Comparison of ENCODE assay signal across 13 cellular contexts in genomic region chr9:128459011-128459410, GRCh38.
"Had no signal": no experiment of that assay in that cellular context is flagged by ENCODE, and none has a peak within 500 bp of the region (broad histone marks: within the 10 kb centered on the region; RNA-seq: fewer than 3 reads in every experiment).

No MANE protein-coding gene starts in this region.

- DNase-seq: activated CD4-positive, alpha-beta T cell treated with anti-CD3 and anti-CD28 coated beads, Interleukin-2, amount 10 ng/mL, durations not matched to agents 7 days and 5 days; activated CD4-positive, CD25-positive, alpha-beta regulatory T cell; activated effector memory CD4-positive, alpha-beta T cell treated with Interleukin-2 at 50 U/mL for 16 hours; central memory CD4-positive, alpha-beta T cell; effector memory CD8-positive, alpha-beta T cell; hypothalamus; kidney glomerular epithelial cell; naive thymus-derived CD4-positive, alpha-beta T cell; psoas muscle; sigmoid colon; stimulated activated naive CD8-positive, alpha-beta T cell treated with anti-CD3 and anti-CD28 coated beads, Interleukin-15, Interleukin-2, amounts not matched to agents 100 U/mL and 50 U/mL, for 24 hours; upper lobe of right lung had no signal

- H3K9me3 Mint-ChIP-seq: activated CD4-positive, alpha-beta T cell treated with anti-CD3 and anti-CD28 coated beads, Interleukin-2, amount 10 ng/mL, durations not matched to agents 7 days and 5 days; dendritic cell treated with granulocyte-macrophage colony-stimulating factor and Interleukin-4, amounts not matched to agents 40 ng/mL and 50 ng/mL, for 4 days; effector memory CD8-positive, alpha-beta T cell; naive thymus-derived CD4-positive, alpha-beta T cell had no signal

- H3K27me3 Mint-ChIP-seq: activated CD4-positive, alpha-beta T cell treated with anti-CD3 and anti-CD28 coated beads, Interleukin-2, amount 10 ng/mL, durations not matched to agents 7 days and 5 days; effector memory CD8-positive, alpha-beta T cell; naive thymus-derived CD4-positive, alpha-beta T cell had no signal

- H3K27me3 ChIP-seq: sigmoid colon, upper lobe of right lung had no signal

- H3K4me1 ChIP-seq: psoas muscle had no signal

- H3K4me3 ChIP-seq: psoas muscle, sigmoid colon, upper lobe of right lung had no signal

- H3K4me3 Mint-ChIP-seq: activated CD4-positive, alpha-beta T cell treated with anti-CD3 and anti-CD28 coated beads, Interleukin-2, amount 10 ng/mL, durations not matched to agents 7 days and 5 days; dendritic cell treated with granulocyte-macrophage colony-stimulating factor and Interleukin-4, amounts not matched to agents 40 ng/mL and 50 ng/mL, for 4 days had no signal

- H3K9me3 ChIP-seq: psoas muscle, sigmoid colon, upper lobe of right lung had no signal

- H3K27ac Mint-ChIP-seq: dendritic cell treated with granulocyte-macrophage colony-stimulating factor and Interleukin-4, amounts not matched to agents 40 ng/mL and 50 ng/mL, for 4 days; effector memory CD8-positive, alpha-beta T cell; naive thymus-derived CD4-positive, alpha-beta T cell had no signal

- H3K27ac ChIP-seq: psoas muscle, sigmoid colon, upper lobe of right lung had no signal

- ATAC-seq: effector memory CD8-positive, alpha-beta T cell; naive thymus-derived CD4-positive, alpha-beta T cell; psoas muscle; stimulated activated naive CD8-positive, alpha-beta T cell treated with anti-CD3 and anti-CD28 coated beads, Interleukin-15, Interleukin-2, amounts not matched to agents 100 U/mL and 50 U/mL, for 24 hours; upper lobe of right lung had no signal
